In genomic region chr7:39951943-39952194, GRCh38 we compare ENCODE assay signal across 8 cellular contexts. TPM values are rescaled to one million over a fixed set of nuclear protein-coding genes. Genes with fewer than 3 reads are reported as not detected.
A peak's percentile ranks its signal among the peaks of the same experiment; 100 is the strongest.
DNase-seq lines count a peak whose midpoint lies in the region; ATAC-seq, FAIRE-seq and TF ChIP-seq lines count a peak whose summit lies in the region.

No MANE protein-coding gene starts in this region.

- POLR2A ChIA-PET in PC-3 (lab: Charles Lee; ENCODE audit: unreplicated experiment) (interaction anchor here (0.6 kb wide), 1 partner anchor 68 kb away, joined by 14 read pairs; no protein-coding TSS in a partner anchor), endothelial cell of umbilical vein (lab: Charles Lee) (no interaction called here)

- peak overlapping the region; percentile 99 for H3K23ac ChIP-seq in neuronal stem cell (ENCODE audit: low read depth, low read length, poor library complexity)

- intact Hi-C loops in PC-3 (cut with micrococcal nuclease), result loop anchor here (1.0 to 5.0 kb wide), 2 partner anchors 50 to 100 kb away; no protein-coding TSS in a partner anchor
- intact Hi-C loops in endothelial cell of umbilical vein (cut with micrococcal nuclease), result loop anchor here (1.0 kb wide), 3 partner anchors 56 to 182 kb away; partner anchors contain the start of gene MPLKIP

- CTCF ChIA-PET in PC-3 (lab: Charles Lee) (interaction anchor here (0.6 kb wide), 1 partner anchor 48 kb away, joined by 4 read pairs; no protein-coding TSS in a partner anchor), endothelial cell of umbilical vein (lab: Charles Lee) (interaction anchor here (1.1 to 5.9 kb wide), 4 partner anchors 56 to 371 kb away, joined by 4 to 62 read pairs (median 6); no protein-coding TSS in a partner anchor)

- no peak for FAIRE-seq in endothelial cell of umbilical vein (lab: Jason Lieb, UNC)

- no peak for TF ChIP-seq CTCF in PC-3 (conservative IDR thresholded peaks at IDR 0.05; ENCODE audit: low read depth, low read length)
- no peak for TF ChIP-seq CTCF in endothelial cell of umbilical vein (IDR thresholded peaks at IDR 0.05; ENCODE audit: extremely low read depth in 1 of 2, insufficient read depth in 1 of 2, low read depth in 1 of 2, low read length in 2 of 2)

- dilution Hi-C loops in endothelial cell of umbilical vein (cut with MboI; ENCODE audit: extremely low pct_ligation_motif_present, low sequenced_read_pairs), result no loop called here

- H3K79me1 ChIP-seq in neuronal stem cell (ENCODE audit: low read depth, low read length), result peaks cover 13% of the 10 kb centered on the region

- peak overlapping the region; percentile 97 to 99 (median 98) for H3K27ac Mint-ChIP-seq in CD4-positive, CD25-positive, alpha-beta regulatory T cell

- H3K18ac ChIP-seq in neuronal stem cell (ENCODE audit: low read length), result peak overlapping the region; percentile 98

- ATAC-seq in CD4-positive, CD25-positive, alpha-beta regulatory T cell (ENCODE audit: low read depth in 2 of 2), result no peak
- no peak for ATAC-seq in PC-3
- ATAC-seq in GM19397 (IDR thresholded peaks at IDR 0.05; ENCODE audit: unreplicated experiment), result no peak

- peak overlapping the region; percentile 99 for H3K27ac ChIP-seq in CD4-positive, CD25-positive, alpha-beta regulatory T cell (ENCODE audit: insufficient read depth, low read length, poor library complexity, severe bottlenecking)
- no peak overlapping the region for H3K27ac ChIP-seq in PC-3 (ENCODE audit: low read length)
- peak overlapping the region; percentile 33 for H3K27ac ChIP-seq in endothelial cell of umbilical vein (ENCODE audit: insufficient read depth, low read depth, low read length)
- H3K27ac ChIP-seq in neuronal stem cell (replicated peaks; ENCODE audit: low read length), result peak overlapping the region; percentile 95

- H2BK5ac ChIP-seq in neuronal stem cell (ENCODE audit: low read length), result peak overlapping the region; percentile 97

- peaks cover 12% of the 10 kb centered on the region for H3K36me3 Mint-ChIP-seq in CD4-positive, CD25-positive, alpha-beta regulatory T cell

- peaks cover 3% of the 10 kb centered on the region for H3K36me3 ChIP-seq in CD4-positive, CD25-positive, alpha-beta regulatory T cell (ENCODE audit: control insufficient read depth, insufficient read depth, low read length)
- H3K36me3 ChIP-seq in PC-3 (ENCODE audit: low read depth, low read length), result no peaks in the 10 kb centered on the region
- H3K36me3 ChIP-seq in endothelial cell of umbilical vein (ENCODE audit: control insufficient read depth in 2 of 2, extremely low read depth in 1 of 2, insufficient read depth in 2 of 2, low read length in 2 of 2), result no peaks in the 10 kb centered on the region
- H3K36me3 ChIP-seq in neuronal stem cell (replicated peaks in 1 of 2; ENCODE audit: control insufficient read depth in 2 of 2, insufficient read depth in 2 of 2, low read length in 2 of 2), result peaks cover 0 to 34% of the 10 kb centered on the region in 2 donors

- no peak overlapping the region for H2BK120ac ChIP-seq in neuronal stem cell (ENCODE audit: low read depth, low read length)

- H2AFZ ChIP-seq in PC-3 (ENCODE audit: low read length) (no peak overlapping the region), endothelial cell of umbilical vein (ENCODE audit: low read depth, low read length) (no peak overlapping the region), neuronal stem cell (ENCODE audit: low read length) (peak overlapping the region; percentile 94)

- peaks cover 7% of the 10 kb centered on the region for H3K27me3 Mint-ChIP-seq in CD4-positive, CD25-positive, alpha-beta regulatory T cell

- H2BK12ac ChIP-seq in neuronal stem cell (ENCODE audit: low read length), result no peak overlapping the region

- peaks cover 51% of the 10 kb centered on the region for H3K4me1 ChIP-seq in CD4-positive, CD25-positive, alpha-beta regulatory T cell (ENCODE audit: control insufficient read depth, insufficient read depth, low read length, poor library complexity, severe bottlenecking)
- H3K4me1 ChIP-seq in PC-3 (ENCODE audit: insufficient read depth, low read length) (peaks cover 18% of the 10 kb centered on the region), endothelial cell of umbilical vein (ENCODE audit: control insufficient read depth, extremely low read depth, insufficient read depth, low read length) (peaks cover 23% of the 10 kb centered on the region), neuronal stem cell (ENCODE audit: control insufficient read depth in 2 of 2, insufficient read depth in 1 of 2, low read depth in 1 of 2, low read length in 2 of 2) (peaks cover 2 to 6% of the 10 kb centered on the region in 2 donors)

- peak overlapping the region; percentile 97 for H3K14ac ChIP-seq in neuronal stem cell (ENCODE audit: low read length)

- H3K27me3 ChIP-seq in CD4-positive, CD25-positive, alpha-beta regulatory T cell (ENCODE audit: control insufficient read depth, insufficient read depth, low read length), result no peaks in the 10 kb centered on the region
- H3K27me3 ChIP-seq in PC-3 (ENCODE audit: low read length), result no peaks in the 10 kb centered on the region
- no peaks in the 10 kb centered on the region for H3K27me3 ChIP-seq in endothelial cell of umbilical vein (ENCODE audit: control insufficient read depth in 2 of 2, insufficient read depth in 2 of 2, low read length in 2 of 2)
- H3K27me3 ChIP-seq in neuronal stem cell (ENCODE audit: control insufficient read depth in 3 of 3, insufficient read depth in 3 of 3, low read depth in 1 of 3, low read length in 3 of 3), result no peaks in the 10 kb centered on the region

- H2AK5ac ChIP-seq in neuronal stem cell (ENCODE audit: low read depth, low read length), result peak overlapping the region; percentile 32

- peaks cover 52% of the 10 kb centered on the region for H4K20me1 ChIP-seq in PC-3 (ENCODE audit: low read length)
- H4K20me1 ChIP-seq in endothelial cell of umbilical vein (replicated peaks; ENCODE audit: control insufficient read depth, extremely low read depth, insufficient read depth, low read length), result peaks cover 9% of the 10 kb centered on the region

- H3K4me3 ChIP-seq in CD4-positive, CD25-positive, alpha-beta regulatory T cell (ENCODE audit: low read depth, low read length), result peak overlapping the region; percentile 92
- H3K4me3 ChIP-seq in PC-3 (ENCODE audit: low read length) (peak overlapping the region; percentile 92), endothelial cell of umbilical vein (replicated peaks in 1 of 3; ENCODE audit: insufficient read depth in 1 of 3, low read depth in 1 of 3, low read length in 3 of 3) (peak overlapping the region; percentile 73 to 96 (median 91)), neuronal stem cell (ENCODE audit: low read length in 2 of 2) (peak overlapping the region; percentile 80 to 100)

- H3K4me1 Mint-ChIP-seq in CD4-positive, CD25-positive, alpha-beta regulatory T cell, result peaks cover 33 to 67% (median 52%) of the 10 kb centered on the region in 4 donors

- H4K91ac ChIP-seq in neuronal stem cell (ENCODE audit: low read depth, low read length, poor library complexity), result no peak overlapping the region

- no peaks in the 10 kb centered on the region for H3F3A ChIP-seq in PC-3 (ENCODE audit: low read length, unreplicated experiment)

- peaks cover 0 to 6% (median 0%) of the 10 kb centered on the region in 7 donors for H3K9me3 Mint-ChIP-seq in CD4-positive, CD25-positive, alpha-beta regulatory T cell

- DNase-seq in CD4-positive, CD25-positive, alpha-beta regulatory T cell, result no peak
- DNase-seq in PC-3 (no peak), endothelial cell of umbilical vein (ENCODE audit: low read depth, low spot score) (no peak), neuronal stem cell (ENCODE audit: low spot score) (no peak), NCI-H1694 treated with DMSO at 0.1 percent for 48 hours (lab: John Stamatoyannopoulos, UW) (no peak), NOMO-1 treated with DMSO at 0.1 percent for 48 hours (lab: John Stamatoyannopoulos, UW; ENCODE audit: unreplicated experiment) (no peak), NCI-H82 (lab: John Stamatoyannopoulos, UW) (no peak)

- H3K9me1 ChIP-seq in endothelial cell of umbilical vein (replicated peaks; ENCODE audit: control insufficient read depth, extremely low read depth, insufficient read depth, low read length), result no peaks in the 10 kb centered on the region

- H3K4ac ChIP-seq in neuronal stem cell (ENCODE audit: low read length), result no peak overlapping the region

- no peaks in the 10 kb centered on the region for H3K9me3 ChIP-seq in CD4-positive, CD25-positive, alpha-beta regulatory T cell (ENCODE audit: control insufficient read depth in 2 of 2, low read length in 2 of 2)
- H3K9me3 ChIP-seq in PC-3 (ENCODE audit: low read length) (no peaks in the 10 kb centered on the region), endothelial cell of umbilical vein (replicated peaks; ENCODE audit: control insufficient read depth, insufficient read depth, low read length) (no peaks in the 10 kb centered on the region), neuronal stem cell (replicated peaks in 1 of 2; ENCODE audit: control insufficient read depth in 2 of 2, insufficient read depth in 1 of 2, low read depth in 1 of 2, low read length in 2 of 2) (peaks cover 0 to 32% of the 10 kb centered on the region in 2 donors)

- no peak for TF ChIP-seq POLR2A in endothelial cell of umbilical vein (IDR thresholded peaks at IDR 0.05; ENCODE audit: low read depth, low read length)

- H3K79me2 ChIP-seq in PC-3 (ENCODE audit: low read length) (peaks cover 75% of the 10 kb centered on the region), endothelial cell of umbilical vein (ENCODE audit: control insufficient read depth, insufficient read depth, low read length) (peaks cover 67% of the 10 kb centered on the region)

- H4K8ac ChIP-seq in neuronal stem cell (ENCODE audit: low read depth, low read length), result no peak overlapping the region

- H2BK15ac ChIP-seq in neuronal stem cell (ENCODE audit: low read length), result no peak overlapping the region

- no CpG with 5 or more reads among the region's 10 CpGs for WGBS in neuronal stem cell (ENCODE audit: extremely low coverage in 2 of 2, insufficient read length in 2 of 2, insufficient replicate concordance in 1 of 2), 2 donors

- H3K9ac ChIP-seq in PC-3 (ENCODE audit: low read length), result peak overlapping the region; percentile 96
- H3K9ac ChIP-seq in endothelial cell of umbilical vein (replicated peaks; ENCODE audit: extremely low read depth, insufficient read depth, low read length), result peak overlapping the region; percentile 89
- H3K9ac ChIP-seq in neuronal stem cell (ENCODE audit: low read depth, low read length, poor library complexity), result peak overlapping the region; percentile 99

- BruUV-seq in PC-3 (replicated peaks; lab: Mats Ljungman, UMichigan) (no TSS peak), endothelial cell of umbilical vein (replicated peaks; lab: Mats Ljungman, UMichigan) (no TSS peak)

- peak overlapping the region; percentile 96 to 98 (median 98) for H3K4me3 Mint-ChIP-seq in CD4-positive, CD25-positive, alpha-beta regulatory T cell

- H3K4me2 ChIP-seq in PC-3 (ENCODE audit: low read length) (peak overlapping the region; percentile 93), endothelial cell of umbilical vein (ENCODE audit: insufficient read depth, low read length) (peak overlapping the region; percentile 99), neuronal stem cell (ENCODE audit: insufficient read depth, low read length, poor library complexity, severe bottlenecking) (peak overlapping the region; percentile 66)

- H3K9me2 ChIP-seq in PC-3 (replicated peaks; ENCODE audit: low read length), result no peaks in the 10 kb centered on the region

RNA-seq across cellular contexts. Expression of gene CDK13, which starts 1.8 kb away (rescaled TPM):
- total RNA-seq in CD4-positive, CD25-positive, alpha-beta regulatory T cell, result 124 TPM
- polyA plus RNA-seq in CD4-positive, CD25-positive, alpha-beta regulatory T cell, result 10 to 100 TPM; 23.7 to 34.0 (median 33.7) TPM
- total RNA-seq in PC-3 (2014; rRNA removed) (34.9 and 37.1 TPM in 2 replicates), endothelial cell of umbilical vein (50.7 and 56.7 TPM in 2 replicates)
- 22.8 and 24.5 TPM in 2 replicates for polyA plus RNA-seq in endothelial cell of umbilical vein
- polyA plus RNA-seq in endothelial cell of umbilical vein (2011; cell fraction: cytosol; rRNA removed), result 22.9 and 23.9 TPM in 2 replicates
- polyA plus RNA-seq in endothelial cell of umbilical vein (2011; cell fraction: nucleus; rRNA removed), result 78.8 and 84.5 TPM in 2 replicates
- 28.1 and 38.4 TPM in 2 replicates for polyA plus RNA-seq in endothelial cell of umbilical vein (2012)
- 70.7 and 72.8 TPM in 2 replicates for polyA minus RNA-seq in endothelial cell of umbilical vein
- 25.2 TPM for polyA minus RNA-seq in endothelial cell of umbilical vein (2011; cell fraction: cytosol; rRNA and poly(A)+ RNA removed)
- polyA minus RNA-seq in endothelial cell of umbilical vein (2011; cell fraction: nucleus; rRNA and poly(A)+ RNA removed), result 91.0 and 122 TPM in 2 replicates
- 25.0 TPM for polyA plus RNA-seq in neuronal stem cell (2013, experiment 1 of 2)
- polyA plus RNA-seq in neuronal stem cell (2013, experiment 2 of 2), result 23.9 TPM
